Comparison of ENCODE assay signal across 27 cellular contexts in genomic region chr7:5612695-5613094, GRCh38.
"Had no signal": no experiment of that assay in that cellular context is flagged by ENCODE, and none has a peak within 500 bp of the region (broad histone marks: within the 10 kb centered on the region; RNA-seq: fewer than 3 reads in every experiment).

No MANE protein-coding gene starts in this region.

- H3K4me2 ChIP-seq: hepatocyte had no signal

- H3K4me3 ChIP-seq: ascending aorta, cardiac muscle cell, colonic mucosa, gastroesophageal sphincter, hepatocyte, ovary, right lobe of liver, testis, transverse colon had no signal

- H3K79me2 ChIP-seq: hepatocyte had no signal

- H2AFZ ChIP-seq: hepatocyte had no signal

- H3K36me3 ChIP-seq: cardiac muscle cell, colonic mucosa, ovary, right lobe of liver, transverse colon had no signal

- H3K4me1 ChIP-seq: ascending aorta, colonic mucosa, gastroesophageal sphincter, right lobe of liver, transverse colon had no signal

- H3K27ac ChIP-seq: ascending aorta, cardiac muscle cell, colonic mucosa, gastroesophageal sphincter, hepatocyte, neutrophil, ovary, right lobe of liver, testis, transverse colon, WERI-Rb-1 had no signal

- ATAC-seq: activated CD4-positive, CD25-positive, alpha-beta regulatory T cell treated with anti-CD3 and anti-CD28 coated beads, Interleukin-2, amount 50 U/mL, for 24 hours; gastroesophageal sphincter; natural killer cell; stimulated activated naive CD8-positive, alpha-beta T cell treated with anti-CD3 and anti-CD28 coated beads, Interleukin-15, Interleukin-2, amounts not matched to agents 100 U/mL and 50 U/mL, for 24 hours had no signal

- DNase-seq: activated CD4-positive, alpha-beta T cell treated with anti-CD3 and anti-CD28 coated beads for 48 hours; activated CD4-positive, alpha-beta T cell treated with anti-CD3 and anti-CD28 coated beads, Interleukin-2, amount 50 U/mL, for 48 hours; activated CD8-positive, alpha-beta memory T cell treated with anti-CD3 and anti-CD28 coated beads for 24 hours; activated effector memory CD4-positive, alpha-beta T cell treated with anti-CD3 and anti-CD28 coated beads, Interleukin-2, amount 50 U/mL, for 16 hours; activated naive CD4-positive, alpha-beta T cell treated with anti-CD3 and anti-CD28 coated beads for 36 hours; activated naive CD8-positive, alpha-beta T cell treated with anti-CD3 and anti-CD28 coated beads for 36 hours; cerebellar nuclear complex; colonic mucosa; effector CD8-positive, alpha-beta T cell; erythroblast; islet precursor cell; mammary epithelial cell; natural killer cell; ovary; stimulated activated CD4-positive, alpha-beta T cell treated with anti-CD3 and anti-CD28 coated beads, Interleukin-2, amount 100 ng/mL, for 48 hours; stimulated activated naive CD8-positive, alpha-beta T cell treated with anti-CD3 and anti-CD28 coated beads, Interleukin-15, Interleukin-2, amounts not matched to agents 100 U/mL and 50 U/mL, for 24 hours; T-helper 9 cell; testis; transverse colon; WERI-Rb-1 had no signal

- H3K27me3 ChIP-seq: ascending aorta, cardiac muscle cell, colonic mucosa, gastroesophageal sphincter, hepatocyte, neutrophil, ovary, right lobe of liver, testis, transverse colon had no signal

- H3K9me3 ChIP-seq: ascending aorta, colonic mucosa, gastroesophageal sphincter, neutrophil, ovary, right lobe of liver, testis, transverse colon had no signal
